In genomic region chr15:80167936-80168335, GRCh38 we compare ENCODE assay signal across 25 cellular contexts.
"Had no signal": no experiment of that assay in that cellular context is flagged by ENCODE, and none has a peak within 500 bp of the region (broad histone marks: within the 10 kb centered on the region; RNA-seq: fewer than 3 reads in every experiment).

No MANE protein-coding gene starts in this region.

- H3K4me3 Mint-ChIP-seq: immature natural killer cell; mesothelial cell of epicardium; natural killer cell; nephron progenitor cell; neural progenitor cell; stimulated activated effector memory CD8-positive, alpha-beta T cell treated with anti-CD3 and anti-CD28 coated beads, Interleukin-12 subunit alpha, Interleukin-12 subunit beta, amount 100 ng/mL, for 72 hours; stimulated activated naive CD8-positive, alpha-beta T cell treated with anti-CD3 and anti-CD28 coated beads, Interleukin-15, Interleukin-2, amounts not matched to agents 100 ng/mL and 50 ng/mL, for 24 hours; type B pancreatic cell had no signal

- H3K36me3 Mint-ChIP-seq: natural killer cell had no signal

- H3K27me3 Mint-ChIP-seq: naive B cell; stimulated activated naive CD8-positive, alpha-beta T cell treated with anti-CD3 and anti-CD28 coated beads, Interleukin-15, Interleukin-2, amounts not matched to agents 100 ng/mL and 50 ng/mL, for 24 hours; type B pancreatic cell had no signal

- H3K4me1 Mint-ChIP-seq: immature natural killer cell, mesothelial cell of epicardium had no signal

- H3K9me3 Mint-ChIP-seq: immature natural killer cell; mesothelial cell of epicardium; natural killer cell; nephron progenitor cell; neural progenitor cell; stimulated activated effector memory CD8-positive, alpha-beta T cell treated with anti-CD3 and anti-CD28 coated beads, Interleukin-12 subunit alpha, Interleukin-12 subunit beta, amount 100 ng/mL, for 72 hours; stimulated activated naive CD8-positive, alpha-beta T cell treated with anti-CD3 and anti-CD28 coated beads, Interleukin-15, Interleukin-2, amounts not matched to agents 100 ng/mL and 50 ng/mL, for 24 hours; type B pancreatic cell had no signal

- ATAC-seq: left colon; left lung; lower lobe of right lung; natural killer cell; right cardiac atrium; stimulated activated effector memory CD8-positive, alpha-beta T cell treated with anti-CD3 and anti-CD28 coated beads, Interleukin-12 subunit alpha, Interleukin-12 subunit beta, amount 100 ng/mL, for 72 hours had no signal

- H3K27ac ChIP-seq: left lung, lower lobe of right lung, neural progenitor cell, ovary, prostate gland, suprapubic skin, thoracic aorta, tibial artery, uterus had no signal

- DNase-seq: hypothalamus; immature natural killer cell; kidney; left colon; left lung; lower lobe of right lung; mesendoderm; naive B cell; natural killer cell; nephron progenitor cell; ovary; retina; right cardiac atrium; stimulated activated CD4-positive, alpha-beta T cell treated with anti-CD3 and anti-CD28 coated beads, Interleukin-4, amount 100 ng/mL, for 24 hours; stimulated activated naive CD4-positive, alpha-beta T cell; uterus had no signal

- H3K27ac Mint-ChIP-seq: immature natural killer cell; mesothelial cell of epicardium; naive B cell; natural killer cell; neural progenitor cell; stimulated activated naive CD8-positive, alpha-beta T cell treated with anti-CD3 and anti-CD28 coated beads, Interleukin-15, Interleukin-2, amounts not matched to agents 100 ng/mL and 50 ng/mL, for 24 hours; type B pancreatic cell had no signal
